ENCODE assay signal across 8 cellular contexts in the genomic region with DNA sequence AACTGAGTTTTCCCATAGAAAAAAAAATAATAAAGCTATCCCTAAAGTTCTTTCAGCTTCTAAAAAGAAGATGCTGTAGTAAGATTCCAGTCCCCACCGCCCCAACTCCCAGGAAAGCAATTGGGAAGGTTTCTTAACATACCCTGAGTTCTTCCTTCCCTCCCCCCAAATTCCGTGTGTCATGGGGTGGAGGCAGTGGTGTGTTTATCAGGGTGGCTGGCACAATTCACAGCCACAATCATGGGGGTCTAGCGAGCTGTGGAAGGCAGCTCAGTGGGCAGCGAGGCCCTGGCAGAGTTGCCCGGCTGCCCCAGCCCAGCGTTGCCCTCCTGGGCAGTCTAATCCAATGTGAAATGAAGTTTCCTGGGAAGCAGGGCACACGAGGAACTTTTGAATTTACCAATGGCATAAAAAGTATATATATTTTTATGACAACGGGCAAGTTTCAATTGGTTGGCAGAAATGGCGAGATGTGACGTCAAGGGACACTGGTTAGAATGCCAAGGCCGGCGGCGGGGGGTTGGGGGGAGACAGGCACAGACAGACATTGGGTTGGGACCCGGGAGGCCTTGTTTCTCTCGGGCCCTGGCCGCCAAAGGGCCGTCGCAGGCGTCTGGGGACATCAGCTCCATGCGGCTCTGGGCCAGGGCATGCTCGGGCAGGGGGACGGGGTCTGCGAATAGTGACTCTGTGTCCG.
DNase-seq lines count a peak whose midpoint lies in the region; ATAC-seq, FAIRE-seq and TF ChIP-seq lines count a peak whose summit lies in the region.

No MANE protein-coding gene starts in this region.

- no peak for TF ChIP-seq POLR2A in HepG2 (IDR thresholded peaks at IDR 0.05; ENCODE audit: insufficient read depth in 1 of 2, low read depth in 2 of 2, low read length in 2 of 2)

- intact Hi-C loops in colonic mucosa (cut with DNase I) = no loop called here
- intact Hi-C loops in HepG2 (cut with micrococcal nuclease; ENCODE audit: unreplicated experiment) = no loop called here

- TF ChIP-seq CTCF in colonic mucosa (IDR thresholded peaks at IDR 0.05) (no peak), HepG2 (CRISPR knock-in tag; IDR thresholded peaks at IDR 0.05) (no peak)

- BruUV-seq in HepG2 (replicated peaks; lab: Mats Ljungman, UMichigan) = no TSS peak

- peak; percentile 93 for FAIRE-seq in G401.6 (lab: Jason Lieb, UNC)
- FAIRE-seq in HepG2 (lab: Jason Lieb, UNC) = no peak

- ATAC-seq in HepG2 = no peak; the same call in 1 of the 3 replicates
- ATAC-seq in stimulated activated effector memory CD8-positive, alpha-beta T cell treated with anti-CD3 and anti-CD28 coated beads, Interleukin-12 subunit alpha, Interleukin-12 subunit beta, amount 100 ng/mL, for 72 hours = no peak
- ATAC-seq in HG03139 (IDR thresholded peaks at IDR 0.05; ENCODE audit: unreplicated experiment) = no peak

- H4K20me1 ChIP-seq in HepG2 (ENCODE audit: insufficient read depth, low read length) = no peaks in the 10 kb centered on the region

- H3K9me3 ChIP-seq in MG63 (no peaks in the 10 kb centered on the region), colonic mucosa (no peaks in the 10 kb centered on the region), HepG2 (ENCODE audit: low read length) (no peaks in the 10 kb centered on the region)

- no peak overlapping the region for H3K4me2 ChIP-seq in HepG2 (ENCODE audit: low read depth, low read length)

- WGBS in HepG2 (ENCODE audit: low lambda C conversion rate) = 13% methylated on average over 12 of the region's 24 CpGs

- in situ Hi-C loops in HepG2 (cut with HindIII; ENCODE audit: extremely low pct_ligation_motif_present, low pct_unique_long_range_greater_than_20kb) = no loop called here

- H3K27ac ChIP-seq in colonic mucosa (peak overlapping the region; percentile 99), HepG2 (ENCODE audit: extremely low read length, insufficient read depth, low read length) (no peak overlapping the region)

- no peak overlapping the region for H2AFZ ChIP-seq in HepG2 (ENCODE audit: low read length)

- H3K27me3 ChIP-seq in MG63 (no peaks in the 10 kb centered on the region), colonic mucosa (no peaks in the 10 kb centered on the region), HepG2 (ENCODE audit: control insufficient read depth in 1 of 2, insufficient read depth in 2 of 2, low read length in 2 of 2) (peaks cover 8 to 85% of the 10 kb centered on the region in 2 experiments)

- peak overlapping the region; percentile 48 for H3K27ac Mint-ChIP-seq in stimulated activated effector memory CD8-positive, alpha-beta T cell treated with anti-CD3 and anti-CD28 coated beads, Interleukin-12 subunit alpha, Interleukin-12 subunit beta, amount 100 ng/mL, for 72 hours

- TF ChIP-seq RAD21 in HepG2 (CRISPR knock-in tag; IDR thresholded peaks at IDR 0.05) = no peak

- peak overlapping the region; percentile 85 to 97 for H3K9ac ChIP-seq in colonic mucosa (ENCODE audit: low read depth in 2 of 2, low read length in 2 of 2)
- H3K9ac ChIP-seq in HepG2 (ENCODE audit: insufficient read depth, low read depth, low read length) = no peak overlapping the region

- peaks cover 21% of the 10 kb centered on the region for H3K4me1 ChIP-seq in colonic mucosa
- no peaks in the 10 kb centered on the region for H3K4me1 ChIP-seq in HepG2 (ENCODE audit: insufficient read depth, low read length)

- H3K9me3 Mint-ChIP-seq in stimulated activated effector memory CD8-positive, alpha-beta T cell treated with anti-CD3 and anti-CD28 coated beads, Interleukin-12 subunit alpha, Interleukin-12 subunit beta, amount 100 ng/mL, for 72 hours = no peaks in the 10 kb centered on the region

- H3K79me2 ChIP-seq in HepG2 (ENCODE audit: insufficient read depth, low read length) = no peaks in the 10 kb centered on the region

- peak overlapping the region; percentile 59 for H3K4me3 Mint-ChIP-seq in stimulated activated effector memory CD8-positive, alpha-beta T cell treated with anti-CD3 and anti-CD28 coated beads, Interleukin-12 subunit alpha, Interleukin-12 subunit beta, amount 100 ng/mL, for 72 hours

- H3K4me3 ChIP-seq in MG63 (peak overlapping the region; percentile 67), colonic mucosa (peak overlapping the region; percentile 83), HepG2 (replicated peaks in 1 of 3; ENCODE audit: insufficient read depth in 1 of 3, low read depth in 2 of 3, low read length in 3 of 3) (no peak overlapping the region)

- POLR2A ChIA-PET in HepG2 (lab: Yijun Ruan, JAX) = no interaction called here

- DNase-seq in MG63 (peak; percentile 93), T follicular helper cell (ENCODE audit: low read depth) (peak; percentile 20), colonic mucosa (peak; percentile 98), HepG2 (ENCODE audit: low spot score) (no peak), iPS-NIHi7 (ENCODE audit: extremely low spot score) (no peak)
- DNase-seq in stimulated activated effector memory CD8-positive, alpha-beta T cell treated with anti-CD3 and anti-CD28 coated beads, Interleukin-12 subunit alpha, Interleukin-12 subunit beta, amount 100 ng/mL, for 72 hours (ENCODE audit: low spot score in 2 of 2) = no peak

- peaks cover 30% of the 10 kb centered on the region for H3K36me3 ChIP-seq in MG63
- H3K36me3 ChIP-seq in colonic mucosa = no peaks in the 10 kb centered on the region
- no peaks in the 10 kb centered on the region for H3K36me3 ChIP-seq in HepG2 (replicated peaks in 1 of 2; ENCODE audit: control insufficient read depth in 1 of 2, insufficient read depth in 2 of 2, low read length in 2 of 2)

- no peaks in the 10 kb centered on the region for H3K36me3 Mint-ChIP-seq in stimulated activated effector memory CD8-positive, alpha-beta T cell treated with anti-CD3 and anti-CD28 coated beads, Interleukin-12 subunit alpha, Interleukin-12 subunit beta, amount 100 ng/mL, for 72 hours

- TF ChIP-seq EP300 in HepG2 (IDR thresholded peaks at IDR 0.05; ENCODE audit: low read depth in 2 of 2, low read length in 2 of 2) (no peak), HepG2 (CRISPR knock-in tag; IDR thresholded peaks at IDR 0.05; ENCODE audit: borderline replicate concordance) (no peak)

- CTCF ChIA-PET in HepG2 (lab: Yijun Ruan, JAX; ENCODE audit: low intra/inter-chr PET ratio, low total read pairs) = no interaction called here

- H3K4me1 Mint-ChIP-seq in stimulated activated effector memory CD8-positive, alpha-beta T cell treated with anti-CD3 and anti-CD28 coated beads, Interleukin-12 subunit alpha, Interleukin-12 subunit beta, amount 100 ng/mL, for 72 hours = peaks cover 10% of the 10 kb centered on the region

TF ChIP-seq in HepG2, 621 proteins besides CTCF, POLR2A, EP300 and RAD21:
- TF ChIP-seq CREB1 (IDR thresholded peaks at IDR 0.05) (peak; percentile 23; the same call in 1 of the 2 replicates), CREB1 (CRISPR knock-in tag; IDR thresholded peaks at IDR 0.05) (no peak)
- TF ChIP-seq, protein P1, sequence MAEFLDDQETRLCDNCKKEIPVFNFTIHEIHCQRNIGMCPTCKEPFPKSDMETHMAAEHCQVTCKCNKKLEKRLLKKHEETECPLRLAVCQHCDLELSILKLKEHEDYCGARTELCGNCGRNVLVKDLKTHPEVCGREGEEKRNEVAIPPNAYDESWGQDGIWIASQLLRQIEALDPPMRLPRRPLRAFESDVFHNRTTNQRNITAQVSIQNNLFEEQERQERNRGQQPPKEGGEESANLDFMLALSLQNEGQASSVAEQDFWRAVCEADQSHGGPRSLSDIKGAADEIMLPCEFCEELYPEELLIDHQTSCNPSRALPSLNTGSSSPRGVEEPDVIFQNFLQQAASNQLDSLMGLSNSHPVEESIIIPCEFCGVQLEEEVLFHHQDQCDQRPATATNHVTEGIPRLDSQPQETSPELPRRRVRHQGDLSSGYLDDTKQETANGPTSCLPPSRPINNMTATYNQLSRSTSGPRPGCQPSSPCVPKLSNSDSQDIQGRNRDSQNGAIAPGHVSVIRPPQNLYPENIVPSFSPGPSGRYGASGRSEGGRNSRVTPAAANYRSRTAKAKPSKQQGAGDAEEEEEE (CRISPR knock-in tag; IDR thresholded peaks at IDR 0.05; ENCODE audit: borderline replicate concordance) = no peak

Comparison
In these comparisons a context has a peak if more than half of its experiments do, and no peak if none do; other contexts are left out.
1. DNase-seq: peak in MG63 (single experiment), T follicular helper cell (single experiment) and colonic mucosa (single experiment); none in HepG2 (single experiment), stimulated activated effector memory CD8-positive, alpha-beta T cell treated with anti-CD3 and anti-CD28 coated beads, Interleukin-12 subunit alpha, Interleukin-12 subunit beta, amount 100 ng/mL, for 72 hours (0 of 2) and iPS-NIHi7 (single experiment).
2. H3K4me3 ChIP-seq: peak in MG63 (single experiment) and colonic mucosa (single experiment); none in HepG2 (0 of 3).